8 cellular contexts compared by ENCODE assay signal in the genomic region with DNA sequence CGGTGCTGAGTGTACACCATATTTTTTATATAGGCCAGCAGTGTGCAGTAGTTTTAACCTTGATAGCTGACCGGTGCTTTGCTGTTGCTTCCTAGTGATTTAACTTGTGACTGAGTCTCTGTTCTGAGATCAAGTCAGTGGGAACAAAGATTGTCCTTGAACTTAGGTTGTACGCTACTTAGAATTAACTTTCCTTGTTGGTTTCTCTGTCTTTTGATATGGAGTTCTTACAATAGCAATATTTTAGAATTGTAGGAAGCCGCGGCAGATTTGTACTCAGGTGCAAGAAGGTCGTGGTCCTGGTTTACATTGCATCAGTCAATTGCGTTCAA. TPM values are rescaled to one million over a fixed set of nuclear protein-coding genes. Genes with fewer than 3 reads are reported as not detected.
DNase-seq lines count a peak whose midpoint lies in the region; ATAC-seq and TF ChIP-seq lines count a peak whose summit lies in the region.

No MANE protein-coding gene starts in this region.

- no peak overlapping the region for H2AFZ ChIP-seq in neural progenitor cell (replicated peaks)

- H3K36me3 ChIP-seq in CD4-positive, CD25-positive, alpha-beta regulatory T cell (ENCODE audit: control insufficient read depth, insufficient read depth, low read length), result peaks cover 24% of the 10 kb centered on the region
- H3K36me3 ChIP-seq in endocrine pancreas (ENCODE audit: control insufficient read depth, insufficient read depth, low read length) (no peaks in the 10 kb centered on the region), neural progenitor cell (peaks cover 24% of the 10 kb centered on the region)

- peaks cover 0 to 1% (median 0%) of the 10 kb centered on the region in 7 donors for H3K9me3 Mint-ChIP-seq in CD4-positive, CD25-positive, alpha-beta regulatory T cell
- no peaks in the 10 kb centered on the region for H3K9me3 Mint-ChIP-seq in neural progenitor cell

- peaks cover 71% of the 10 kb centered on the region for H3K79me2 ChIP-seq in neural progenitor cell (ENCODE audit: low read depth)

- H3K4me3 ChIP-seq in CD4-positive, CD25-positive, alpha-beta regulatory T cell (ENCODE audit: low read depth, low read length), result peak overlapping the region; percentile 99
- H3K4me3 ChIP-seq in NB4 (ENCODE audit: low read depth, low read length) (peak overlapping the region; percentile 85), endocrine pancreas (ENCODE audit: control insufficient read depth, insufficient read depth, low read length) (peak overlapping the region; percentile 81), neural progenitor cell (peak overlapping the region; percentile 98)

- H4K20me1 ChIP-seq in neural progenitor cell (ENCODE audit: low read depth), result peaks cover 36% of the 10 kb centered on the region

- H3K4me3 Mint-ChIP-seq in CD4-positive, CD25-positive, alpha-beta regulatory T cell, result peak overlapping the region; percentile 95 to 100 (median 99)
- peak overlapping the region; percentile 100 for H3K4me3 Mint-ChIP-seq in neural progenitor cell

- H3F3A ChIP-seq in neural progenitor cell (ENCODE audit: low read depth), result peaks cover 21% of the 10 kb centered on the region

- DNase-seq in CD4-positive, CD25-positive, alpha-beta regulatory T cell, result no peak
- DNase-seq in NB4 (ENCODE audit: low read depth) (no peak), neural progenitor cell (ENCODE audit: low spot score) (no peak), NCI-H1930 (lab: John Stamatoyannopoulos, UW) (no peak), HCEC 1CT (no peak), NOMO-1 treated with dmso at 0.1 percent for 144 hours (lab: John Stamatoyannopoulos, UW; ENCODE audit: unreplicated experiment) (no peak), Ammon's horn (ENCODE audit: low spot score) (no peak)

- peaks cover 19% of the 10 kb centered on the region for H3K36me3 Mint-ChIP-seq in CD4-positive, CD25-positive, alpha-beta regulatory T cell
- H3K36me3 Mint-ChIP-seq in neural progenitor cell, result peaks cover 6% of the 10 kb centered on the region

- H3K4me1 ChIP-seq in CD4-positive, CD25-positive, alpha-beta regulatory T cell (ENCODE audit: control insufficient read depth, insufficient read depth, low read length, poor library complexity, severe bottlenecking), result peaks cover 28% of the 10 kb centered on the region
- H3K4me1 ChIP-seq in endocrine pancreas (ENCODE audit: control insufficient read depth, insufficient read depth, low read length) (peaks cover 8% of the 10 kb centered on the region), neural progenitor cell (peaks cover 8% of the 10 kb centered on the region)

- peaks cover 6% of the 10 kb centered on the region for H3K27me3 Mint-ChIP-seq in CD4-positive, CD25-positive, alpha-beta regulatory T cell
- H3K27me3 Mint-ChIP-seq in neural progenitor cell (ENCODE audit: insufficient read depth, low read depth), result peaks cover 2% of the 10 kb centered on the region

- TF ChIP-seq CTCF in NB4 (IDR thresholded peaks at IDR 0.05; ENCODE audit: low read depth, low read length) (no peak), neural progenitor cell (IDR thresholded peaks at IDR 0.05) (no peak)

- H3K9me3 ChIP-seq in CD4-positive, CD25-positive, alpha-beta regulatory T cell (ENCODE audit: control insufficient read depth in 2 of 2, low read length in 2 of 2), result no peaks in the 10 kb centered on the region
- no peaks in the 10 kb centered on the region for H3K9me3 ChIP-seq in endocrine pancreas (ENCODE audit: control insufficient read depth, low read length)
- no peaks in the 10 kb centered on the region for H3K9me3 ChIP-seq in neural progenitor cell (ENCODE audit: low read depth)

- H3K27ac Mint-ChIP-seq in CD4-positive, CD25-positive, alpha-beta regulatory T cell, result peak overlapping the region; percentile 95 to 100 (median 99)
- H3K27ac Mint-ChIP-seq in neural progenitor cell, result peak overlapping the region; percentile 62

- no peak for ATAC-seq in CD4-positive, CD25-positive, alpha-beta regulatory T cell (ENCODE audit: low read depth in 2 of 2)

- H3K27ac ChIP-seq in CD4-positive, CD25-positive, alpha-beta regulatory T cell (ENCODE audit: insufficient read depth, low read length, poor library complexity, severe bottlenecking), result peak overlapping the region; percentile 99
- no peak overlapping the region for H3K27ac ChIP-seq in neural progenitor cell

- no peaks in the 10 kb centered on the region for H3K27me3 ChIP-seq in CD4-positive, CD25-positive, alpha-beta regulatory T cell (ENCODE audit: control insufficient read depth, insufficient read depth, low read length)
- H3K27me3 ChIP-seq in endocrine pancreas (ENCODE audit: control insufficient read depth, insufficient read depth, low read length), result no peaks in the 10 kb centered on the region
- no peaks in the 10 kb centered on the region for H3K27me3 ChIP-seq in neural progenitor cell

- peak overlapping the region; percentile 90 for H3K4me2 ChIP-seq in neural progenitor cell

- TF ChIP-seq POLR2A in NB4 (IDR thresholded peaks at IDR 0.05; ENCODE audit: extremely low read depth, insufficient read length), result no peak

- no peak overlapping the region for H3K9ac ChIP-seq in endocrine pancreas (ENCODE audit: control insufficient read depth, insufficient read depth, low read length)
- H3K9ac ChIP-seq in neural progenitor cell, result peak overlapping the region; percentile 68

- peaks cover 18 to 54% (median 40%) of the 10 kb centered on the region in 4 donors for H3K4me1 Mint-ChIP-seq in CD4-positive, CD25-positive, alpha-beta regulatory T cell
- peaks cover 11% of the 10 kb centered on the region for H3K4me1 Mint-ChIP-seq in neural progenitor cell

RNA-seq across cellular contexts. Expression of gene DDX21, which starts 1.3 kb away (rescaled TPM):
- 117 TPM for total RNA-seq in CD4-positive, CD25-positive, alpha-beta regulatory T cell
- 10 to 100 TPM in 3 of 4 donors, 1 to 10 TPM in 1; 9.6 to 16.4 (median 13.8) TPM for polyA plus RNA-seq in CD4-positive, CD25-positive, alpha-beta regulatory T cell
- total RNA-seq in neural progenitor cell (ENCODE audit: low replicate concordance), result 51.2 and 69.9 TPM in 2 replicates

RNA-seq across cellular contexts. Expression of gene KIFBP, which starts 31.4 kb away (rescaled TPM):
- total RNA-seq in CD4-positive, CD25-positive, alpha-beta regulatory T cell, result 5.1 TPM
- 1 to 10 TPM; 2.9 to 5.0 (median 4.2) TPM for polyA plus RNA-seq in CD4-positive, CD25-positive, alpha-beta regulatory T cell
- total RNA-seq in neural progenitor cell (ENCODE audit: low replicate concordance), result 27.3 and 44.9 TPM in 2 replicates

RNA-seq across cellular contexts. Expression of gene DDX50, which starts 56.1 kb away (rescaled TPM):
- 39.7 TPM for total RNA-seq in CD4-positive, CD25-positive, alpha-beta regulatory T cell
- 10 to 100 TPM; 36.6 to 47.3 (median 39.7) TPM for polyA plus RNA-seq in CD4-positive, CD25-positive, alpha-beta regulatory T cell
- 75.2 and 110 TPM in 2 replicates for total RNA-seq in neural progenitor cell (ENCODE audit: low replicate concordance)
